Comparison of ENCODE assay signal across 21 cellular contexts in the genomic region with DNA sequence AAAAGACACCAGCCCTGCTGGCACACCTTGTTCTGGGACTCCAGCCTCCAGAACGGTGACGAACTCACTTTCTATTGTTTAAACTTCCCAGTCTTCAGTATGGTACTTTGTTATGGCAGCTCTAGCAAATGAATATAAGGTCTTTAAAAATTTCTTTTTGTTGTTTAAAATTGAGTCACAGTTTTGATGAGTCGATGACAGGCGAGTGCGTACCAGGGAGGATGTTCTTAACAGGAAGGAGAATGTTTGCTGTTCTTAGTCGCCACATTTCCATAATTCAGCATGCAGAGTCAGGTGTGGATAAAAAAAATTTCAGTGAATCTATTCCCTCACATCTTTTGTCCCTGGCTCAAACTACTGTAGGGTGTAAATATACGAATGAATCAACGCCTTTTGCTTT. TPM values are rescaled to one million over a fixed set of nuclear protein-coding genes. Genes with fewer than 3 reads are reported as not detected.
A peak's percentile ranks its signal among the peaks of the same experiment; 100 is the strongest.
DNase-seq lines count a peak whose midpoint lies in the region; ATAC-seq and TF ChIP-seq lines count a peak whose summit lies in the region.
"Had no signal": no experiment of that assay in that cellular context is flagged by ENCODE, and none has a peak within 500 bp of the region (broad histone marks: within the 10 kb centered on the region; RNA-seq: fewer than 3 reads in every experiment).

No MANE protein-coding gene starts in this region.

- peaks cover 21% of the 10 kb centered on the region for H3K27me3 Mint-ChIP-seq in activated T-cell treated with anti-CD3 and anti-CD28 coated beads, Interleukin-2, amount 50 U/mL, for 72 hours (ENCODE audit: low read depth)
- H3K27me3 Mint-ChIP-seq in activated B cell treated with CpG ODN at 0.5 μM for 24 hours, result no peaks in the 10 kb centered on the region

- peak overlapping the region; percentile 44 to 85 (median 78) for H3K27ac ChIP-seq in spleen
- H3K27ac ChIP-seq: prostate gland had no signal

- CTCF ChIA-PET in activated B cell treated with CpG ODN at 0.5 μM for 24 hours (lab: Charles Lee), result interaction anchor here (1.6 to 2.3 kb wide), 2 partner anchors 21 to 109 kb away, joined by 3 to 11 read pairs; partner anchors contain the start of genes HTD2 and RPP14

- no peak for TF ChIP-seq POLR2A in spleen (IDR thresholded peaks at IDR 0.05)

- H3K4me3 ChIP-seq in fibroblast of mammary gland (ENCODE audit: control insufficient read depth, low read depth, low read length), result no peak overlapping the region
- no peak overlapping the region for H3K4me3 ChIP-seq in spleen
- no peak overlapping the region for H3K4me3 ChIP-seq in mucosa of descending colon
- H3K4me3 ChIP-seq: prostate gland, stomach had no signal

- no peaks in the 10 kb centered on the region for H3K27me3 ChIP-seq in spleen (replicated peaks in 1 of 7)
- H3K27me3 ChIP-seq: stomach had no signal

- 59 to 72% (median 69%) methylated on average over 8 of the region's 8 CpGs for WGBS in spleen, 5 donors

- peaks cover 0 to 6% (median 0%) of the 10 kb centered on the region in 8 donors for H3K9me3 ChIP-seq in spleen
- H3K9me3 ChIP-seq in mucosa of descending colon, result no peaks in the 10 kb centered on the region
- H3K9me3 ChIP-seq: prostate gland, stomach had no signal

- peaks cover 26% of the 10 kb centered on the region for H3K4me1 Mint-ChIP-seq in activated T-cell treated with anti-CD3 and anti-CD28 coated beads, Interleukin-2, amount 50 U/mL, for 72 hours (ENCODE audit: low read depth)
- H3K4me1 Mint-ChIP-seq in activated B cell treated with CpG ODN at 0.5 μM for 24 hours, result peaks cover 69% of the 10 kb centered on the region

- TF ChIP-seq CTCF in activated B cell treated with CpG ODN at 0.5 μM for 24 hours (IDR thresholded peaks at IDR 0.05), result no peak
- no peak for TF ChIP-seq CTCF in fibroblast of mammary gland (conservative IDR thresholded peaks at IDR 0.05; ENCODE audit: control insufficient read depth, insufficient read depth, low read depth, low read length)
- TF ChIP-seq CTCF in spleen (IDR thresholded peaks at IDR 0.05 in 8 of 11, conservative IDR thresholded peaks at IDR 0.05 in 3 of 11), result no peak
- TF ChIP-seq CTCF in mucosa of descending colon (IDR thresholded peaks at IDR 0.05), result no peak

- peak; percentile 47 to 62 for ATAC-seq in activated T-cell treated with anti-CD3 and anti-CD28 coated beads, Interleukin-2, amount 50 U/mL, for 72 hours (replicated peaks in 1 of 2)
- ATAC-seq in activated B cell treated with CpG ODN at 0.5 μM for 24 hours (ENCODE audit: low read depth) (no peak), GM18868 (IDR thresholded peaks at IDR 0.05; ENCODE audit: unreplicated experiment) (no peak), mucosa of descending colon (no peak)

- H3K27ac Mint-ChIP-seq in activated T-cell treated with anti-CD3 and anti-CD28 coated beads, Interleukin-2, amount 50 U/mL, for 72 hours, result no peak overlapping the region
- H3K27ac Mint-ChIP-seq in activated B cell treated with CpG ODN at 0.5 μM for 24 hours, result peak overlapping the region; percentile 90

- H3K36me3 ChIP-seq in spleen, result peaks cover 0 to 35% (median 8%) of the 10 kb centered on the region in 6 donors
- H3K36me3 ChIP-seq in mucosa of descending colon (ENCODE audit: low read depth), result no peaks in the 10 kb centered on the region
- H3K36me3 ChIP-seq: prostate gland, stomach had no signal

- POLR2A ChIA-PET in activated B cell treated with CpG ODN at 0.5 μM for 24 hours (lab: Charles Lee), result interaction anchor here (2.7 to 11.9 kb wide), 2 partner anchors 17 to 33 kb away, joined by 58 to 286 read pairs; no protein-coding TSS in a partner anchor

- H3K36me3 Mint-ChIP-seq in activated T-cell treated with anti-CD3 and anti-CD28 coated beads, Interleukin-2, amount 50 U/mL, for 72 hours (ENCODE audit: insufficient read depth in 2 of 2), result peaks cover 6 to 9% of the 10 kb centered on the region in 2 donors
- peaks cover 16% of the 10 kb centered on the region for H3K36me3 Mint-ChIP-seq in activated B cell treated with CpG ODN at 0.5 μM for 24 hours (ENCODE audit: low read depth)

- no peak overlapping the region for H3K4me3 Mint-ChIP-seq in activated T-cell treated with anti-CD3 and anti-CD28 coated beads, Interleukin-2, amount 50 U/mL, for 72 hours
- H3K4me3 Mint-ChIP-seq in activated B cell treated with CpG ODN at 0.5 μM for 24 hours, result no peak overlapping the region

- H3K4me1 ChIP-seq in spleen (peaks cover 43 to 72% (median 67%) of the 10 kb centered on the region in 6 donors), mucosa of descending colon (ENCODE audit: low read depth) (no peaks in the 10 kb centered on the region)
- H3K4me1 ChIP-seq: prostate gland had no signal

- peaks cover 0 to 1% of the 10 kb centered on the region in 2 donors for H3K9me3 Mint-ChIP-seq in activated T-cell treated with anti-CD3 and anti-CD28 coated beads, Interleukin-2, amount 50 U/mL, for 72 hours
- H3K9me3 Mint-ChIP-seq in activated B cell treated with CpG ODN at 0.5 μM for 24 hours, result no peaks in the 10 kb centered on the region

- no peak for DNase-seq in activated T-cell treated with anti-CD3 and anti-CD28 coated beads, Interleukin-2, amount 50 U/mL, for 72 hours
- DNase-seq in activated T-cell treated with anti-CD3 and anti-CD28 coated beads, Interleukin-2, amount 50 U/mL, for 1 hour, result no peak
- DNase-seq in activated B cell treated with CpG ODN at 0.5 μM for 24 hours (no peak), fibroblast of mammary gland (ENCODE audit: low read depth) (peak; percentile 8), spleen (no peak), NCI-H2081 (lab: John Stamatoyannopoulos, UW) (no peak), mucosa of descending colon (no peak)
- DNase-seq: 8988T; activated CD4-positive, alpha-beta T cell treated with anti-CD3 and anti-CD28 coated beads, Interleukin-2, amount 50 U/mL, for 4 hours; COR-L47; foreskin fibroblast; KBM-7; midbrain; NCI-H748 treated with DMSO at 0.1 percent for 48 hours; stimulated activated CD4-positive, alpha-beta T cell treated with anti-CD3 and anti-CD28 coated beads, Interleukin-4, amount 100 ng/mL, for 24 hours; stomach had no signal

- intact Hi-C loops in activated B cell treated with CpG ODN at 0.5 μM for 24 hours (cut with micrococcal nuclease) (loop anchor here (5.0 kb wide), 1 partner anchor 159 kb away; no protein-coding TSS in a partner anchor), spleen (cut with DNase I; ENCODE audit: low total_unique reads) (no loop called here), mucosa of descending colon (cut with DNase I, micrococcal nuclease) (no loop called here)

RNA-seq across cellular contexts. Expression of gene DNASE1L3, which starts 12.4 kb away (rescaled TPM):
- not detected for total RNA-seq in activated T-cell treated with anti-CD3 and anti-CD28 coated beads, Interleukin-2, amount 50 U/mL, for 72 hours
- total RNA-seq in activated B cell treated with CpG ODN at 0.5 μM for 24 hours (7.2 and 8.1 TPM in 2 replicates), spleen (100 to 1,000 TPM in 6 of 7 donors, 10 to 100 TPM in 1; 64.7 to 245 (median 172) TPM), mucosa of descending colon (1 to 10 TPM; 3.3 to 9.6 (median 9.0) TPM)
- 100 to 1,000 TPM in 1 of 3 donors, 10 to 100 TPM in 2; 52.1 to 102 (median 52.9) TPM for polyA plus RNA-seq in spleen
- total RNA-seq: kidney epithelial cell; T-helper 1 cell treated with Interleukin-12 subunit alpha and Interleukin-12 subunit beta and Interleukin-4 antibody, amounts not matched to agents 30 ng/mL and 1 ng/mL, for 36 hours had no signal
- polyA plus RNA-seq: neural cell had no signal

RNA-seq across cellular contexts. Expression of gene ABHD6, which starts 39.2 kb away (rescaled TPM):
- 1 to 10 TPM; 4.1 to 7.3 TPM for total RNA-seq in activated T-cell treated with anti-CD3 and anti-CD28 coated beads, Interleukin-2, amount 50 U/mL, for 72 hours
- total RNA-seq in activated B cell treated with CpG ODN at 0.5 μM for 24 hours (37.1 and 48.7 TPM in 2 replicates), spleen (10 to 100 TPM; 42.9 to 79.9 (median 59.8) TPM), mucosa of descending colon (10 to 100 TPM; 25.7 to 38.4 (median 26.7) TPM)
- 10 to 100 TPM; 17.2 to 39.3 (median 34.9) TPM for polyA plus RNA-seq in spleen

Comparison
In these comparisons a context has a peak if more than half of its experiments do, and no peak if none do; other contexts are left out.
1. ATAC-seq: peak in activated T-cell treated with anti-CD3 and anti-CD28 coated beads, Interleukin-2, amount 50 U/mL, for 72 hours (2 of 2); none in activated B cell treated with CpG ODN at 0.5 μM for 24 hours (single experiment), GM18868 (single experiment) and mucosa of descending colon (single experiment).